Comparison of ENCODE assay signal across 11 cellular contexts in genomic region chr9:126777733-126778132, GRCh38.
A peak's percentile ranks its signal among the peaks of the same experiment; 100 is the strongest.
DNase-seq lines count a peak whose midpoint lies in the region; ATAC-seq and TF ChIP-seq lines count a peak whose summit lies in the region.
"Had no signal": no experiment of that assay in that cellular context is flagged by ENCODE, and none has a peak within 500 bp of the region (broad histone marks: within the 10 kb centered on the region; RNA-seq: fewer than 3 reads in every experiment).

No MANE protein-coding gene starts in this region.

- H3K36me3 ChIP-seq in DOHH2 (ENCODE audit: control insufficient read depth, low read length) = no peaks in the 10 kb centered on the region
- H3K36me3 ChIP-seq: Peyer's patch had no signal

- H3K27me3 ChIP-seq in DOHH2 (ENCODE audit: control insufficient read depth, low read length) = peaks cover 10% of the 10 kb centered on the region; the same call in 1 of the 2 replicates
- H3K27me3 ChIP-seq: body of pancreas, Peyer's patch had no signal

- no peak overlapping the region for H3K4me3 ChIP-seq in DOHH2 (ENCODE audit: low read length)
- H3K4me3 ChIP-seq: body of pancreas, Peyer's patch had no signal

- no peak overlapping the region for H3K4me2 ChIP-seq in DOHH2 (ENCODE audit: low read length)

- ATAC-seq in GM18498 (IDR thresholded peaks at IDR 0.05; ENCODE audit: unreplicated experiment) = no peak
- ATAC-seq: body of pancreas had no signal

- H4K20me1 ChIP-seq in DOHH2 (ENCODE audit: control insufficient read depth, insufficient read depth, low read depth, low read length) = no peaks in the 10 kb centered on the region

- in situ Hi-C loops in GM13977 (cut with MboI; ENCODE audit: low pct_unique_long_range_greater_than_20kb, low sequenced_read_pairs, unreplicated experiment) = loop anchor here (10.0 kb wide), 1 partner anchor 53 kb away; no protein-coding TSS in a partner anchor

- DNase-seq in GM13977 (ENCODE audit: low spot score) = no peak
- DNase-seq in SW480 (ENCODE audit: low spot score) = peak; percentile 32
- DNase-seq in kidney tubule cell (ENCODE audit: low spot score) = peak; percentile 28
- no peak for DNase-seq in Ammon's horn (ENCODE audit: low spot score)
- no peak for DNase-seq in cortex of kidney (lab: John Stamatoyannopoulos, UW)
- DNase-seq: activated T-cell treated with anti-CD3 and anti-CD28 coated beads for 4 hours, body of pancreas, hypothalamus, Peyer's patch had no signal

- H3K79me2 ChIP-seq in DOHH2 (ENCODE audit: control insufficient read depth, low read length) = no peaks in the 10 kb centered on the region

- peak; percentile 45 for TF ChIP-seq CTCF in DOHH2 (IDR thresholded peaks at IDR 0.05; ENCODE audit: low read depth, low read length, poor library complexity, severe bottlenecking)
- peak; percentile 38 for TF ChIP-seq CTCF in GM13977 (IDR thresholded peaks at IDR 0.05; ENCODE audit: extremely low read depth, insufficient read depth, missing control alignments)

- no peaks in the 10 kb centered on the region for H3K9me3 ChIP-seq in DOHH2 (ENCODE audit: control insufficient read depth, insufficient read depth, low read length)
- H3K9me3 ChIP-seq: body of pancreas, Peyer's patch had no signal

- H3F3A ChIP-seq in DOHH2 (ENCODE audit: control insufficient read depth, insufficient read depth) = no peaks in the 10 kb centered on the region

- no peak overlapping the region for H3K27ac ChIP-seq in DOHH2 (ENCODE audit: low read depth, low read length)
- H3K27ac ChIP-seq: body of pancreas, Peyer's patch had no signal

- H3K9me2 ChIP-seq in DOHH2 (replicated peaks; ENCODE audit: control insufficient read depth, low read length) = no peaks in the 10 kb centered on the region

- no peaks in the 10 kb centered on the region; the same call in 1 of the 2 replicates for H3K4me1 ChIP-seq in DOHH2 (ENCODE audit: control insufficient read depth, low read length)

Comparison
In these comparisons a context has a peak if more than half of its experiments do, and no peak if none do; other contexts are left out.
1. DNase-seq: peak in SW480 (single experiment) and kidney tubule cell (single experiment); none in GM13977 (single experiment), Ammon's horn (single experiment) and cortex of kidney (single experiment).